ENCODE assay signal across 1 cellular context in genomic region chr3:21912656-21913055, GRCh38.
TF ChIP-seq lines count a peak whose summit lies in the region.

No MANE protein-coding gene starts in this region.

TF ChIP-seq in IMR-90, 13 proteins besides CTCF, POLR2A, EP300 and RAD21 (continued from another document):
- TF ChIP-seq ELK1 (IDR thresholded peaks at IDR 0.05; ENCODE audit: borderline replicate concordance, low read depth, low read length) (no peak), RFX5 (IDR thresholded peaks at IDR 0.05; ENCODE audit: low read depth, low read length) (no peak), MAFK (IDR thresholded peaks at IDR 0.05; ENCODE audit: low read depth, low read length) (no peak), USF2 (IDR thresholded peaks at IDR 0.05; ENCODE audit: low read depth, low read length) (no peak), MAZ (IDR thresholded peaks at IDR 0.05; ENCODE audit: borderline replicate concordance, low read depth, low read length) (no peak), SMC3 (IDR thresholded peaks at IDR 0.05; ENCODE audit: low read depth, low read length) (no peak)
